ENCODE assay signal across 11 cellular contexts in genomic region chr5:139343476-139343875, GRCh38. TPM values are rescaled to one million over a fixed set of nuclear protein-coding genes. Genes with fewer than 3 reads are reported as not detected.
DNase-seq lines count a peak whose midpoint lies in the region; ATAC-seq and TF ChIP-seq lines count a peak whose summit lies in the region.
"Had no signal": no experiment of that assay in that cellular context is flagged by ENCODE, and none has a peak within 500 bp of the region (broad histone marks: within the 10 kb centered on the region; RNA-seq: fewer than 3 reads in every experiment).

No MANE protein-coding gene starts in this region.

- ATAC-seq in activated CD8-positive, alpha-beta T cell treated with anti-CD3 and anti-CD28 coated beads for 36 hours, result no peak
- no peak for ATAC-seq in omental fat pad (ENCODE audit: low FRiP score)

- POLR2A ChIA-PET in activated CD8-positive, alpha-beta T cell treated with anti-CD3 and anti-CD28 coated beads for 36 hours (lab: Charles Lee), result interaction anchor here (0.6 to 1.1 kb wide), 2 partner anchors 40 to 50 kb away, joined by 3 to 4 read pairs; partner anchors contain the start of gene MATR3

- H3K27me3 ChIP-seq in iPS-15b (ENCODE audit: control insufficient read depth, insufficient read depth, low read length), result no peaks in the 10 kb centered on the region
- no peaks in the 10 kb centered on the region for H3K27me3 ChIP-seq in stomach

- H3K27ac ChIP-seq in stomach, result no peak overlapping the region

- peaks cover 5% of the 10 kb centered on the region for H3K36me3 ChIP-seq in iPS-15b (ENCODE audit: control insufficient read depth, insufficient read depth, low read length)
- H3K36me3 ChIP-seq in stomach, result peaks cover 0 to 15% (median 5%) of the 10 kb centered on the region in 4 donors

- no peak for DNase-seq in activated T-cell treated with anti-CD3 and anti-CD28 coated beads, Interleukin-2, amount 50 U/mL, for 24 hours
- no peak for DNase-seq in activated T-cell treated with anti-CD3 and anti-CD28 coated beads for 4 hours
- no peak for DNase-seq in activated CD8-positive, alpha-beta T cell treated with anti-CD3 and anti-CD28 coated beads for 36 hours
- no peak for DNase-seq in stomach
- DNase-seq in GM19240 (ENCODE audit: insufficient read length, low spot score), result no peak
- no peak for DNase-seq in RPMI8226
- no peak for DNase-seq in omental fat pad (ENCODE audit: low spot score)
- DNase-seq: small intestine had no signal

- H3K4me1 ChIP-seq in iPS-15b (ENCODE audit: control insufficient read depth, insufficient read depth, low read length), result peaks cover 7% of the 10 kb centered on the region
- H3K4me1 ChIP-seq in stomach, result peaks cover 31 to 70% (median 55%) of the 10 kb centered on the region in 4 donors

- H3K9me3 ChIP-seq in iPS-15b (ENCODE audit: control insufficient read depth, insufficient read depth, low read length), result no peaks in the 10 kb centered on the region
- H3K9me3 ChIP-seq in stomach, result no peaks in the 10 kb centered on the region

- peaks cover 59% of the 10 kb centered on the region for H3K4me1 Mint-ChIP-seq in activated T-cell treated with anti-CD3 and anti-CD28 coated beads, Interleukin-2, amount 50 U/mL, for 24 hours (ENCODE audit: low read depth)
- peaks cover 45% of the 10 kb centered on the region for H3K4me1 Mint-ChIP-seq in activated CD8-positive, alpha-beta T cell treated with anti-CD3 and anti-CD28 coated beads for 36 hours (ENCODE audit: low read depth)

- no peaks in the 10 kb centered on the region for H3K27me3 Mint-ChIP-seq in activated T-cell treated with anti-CD3 and anti-CD28 coated beads, Interleukin-2, amount 50 U/mL, for 24 hours
- no peaks in the 10 kb centered on the region for H3K27me3 Mint-ChIP-seq in activated CD8-positive, alpha-beta T cell treated with anti-CD3 and anti-CD28 coated beads for 36 hours

- no peaks in the 10 kb centered on the region for H3K9me3 Mint-ChIP-seq in activated T-cell treated with anti-CD3 and anti-CD28 coated beads, Interleukin-2, amount 50 U/mL, for 24 hours
- no peaks in the 10 kb centered on the region for H3K9me3 Mint-ChIP-seq in activated CD8-positive, alpha-beta T cell treated with anti-CD3 and anti-CD28 coated beads for 36 hours

- peak overlapping the region; percentile 95 for H3K9ac ChIP-seq in iPS-15b (ENCODE audit: low read depth, low read length)

- H3K27ac Mint-ChIP-seq in activated T-cell treated with anti-CD3 and anti-CD28 coated beads, Interleukin-2, amount 50 U/mL, for 24 hours, result peak overlapping the region; percentile 99
- peak overlapping the region; percentile 95 for H3K27ac Mint-ChIP-seq in activated CD8-positive, alpha-beta T cell treated with anti-CD3 and anti-CD28 coated beads for 36 hours

- no peak for TF ChIP-seq CTCF in activated CD8-positive, alpha-beta T cell treated with anti-CD3 and anti-CD28 coated beads for 36 hours (IDR thresholded peaks at IDR 0.05)
- TF ChIP-seq CTCF in stomach (IDR thresholded peaks at IDR 0.05) (no peak), omental fat pad (IDR thresholded peaks at IDR 0.05) (no peak)

- CTCF ChIA-PET in activated CD8-positive, alpha-beta T cell treated with anti-CD3 and anti-CD28 coated beads for 36 hours (lab: Charles Lee), result no interaction called here

- H3K4me3 Mint-ChIP-seq in activated T-cell treated with anti-CD3 and anti-CD28 coated beads, Interleukin-2, amount 50 U/mL, for 24 hours, result peak overlapping the region; percentile 96
- H3K4me3 Mint-ChIP-seq in activated CD8-positive, alpha-beta T cell treated with anti-CD3 and anti-CD28 coated beads for 36 hours, result peak overlapping the region; percentile 89

- 71 to 81% (median 72%) methylated on average over 9 of the region's 9 CpGs for WGBS in stomach, 5 donors

- H3K4me3 ChIP-seq in iPS-15b (ENCODE audit: low read depth, low read length), result peak overlapping the region; percentile 95
- peak overlapping the region in 3 of 4 donors; percentile 75 to 89 (median 85) for H3K4me3 ChIP-seq in stomach

- TF ChIP-seq EP300 in stomach (IDR thresholded peaks at IDR 0.05), result no peak

- peaks cover 46% of the 10 kb centered on the region for H3K36me3 Mint-ChIP-seq in activated T-cell treated with anti-CD3 and anti-CD28 coated beads, Interleukin-2, amount 50 U/mL, for 24 hours (ENCODE audit: low read depth)
- H3K36me3 Mint-ChIP-seq in activated CD8-positive, alpha-beta T cell treated with anti-CD3 and anti-CD28 coated beads for 36 hours (ENCODE audit: low read depth), result peaks cover 26% of the 10 kb centered on the region

- TF ChIP-seq POLR2A in stomach (IDR thresholded peaks at IDR 0.05), result no peak

- intact Hi-C loops in activated CD8-positive, alpha-beta T cell treated with anti-CD3 and anti-CD28 coated beads for 36 hours (cut with micrococcal nuclease), result loop anchor here (5.0 kb wide), 1 partner anchor 49 kb away; no protein-coding TSS in a partner anchor
- intact Hi-C loops in stomach (cut with DNase I; ENCODE audit: low total_unique reads), result loop anchor here (10.0 kb wide), 1 partner anchor 49 kb away; the partner anchor contains the start of gene MATR3

RNA-seq across cellular contexts. Expression of gene PAIP2, which starts 1.8 kb away (rescaled TPM):
- total RNA-seq in activated CD8-positive, alpha-beta T cell treated with anti-CD3 and anti-CD28 coated beads for 36 hours, result 100 to 1,000 TPM; 110 to 113 TPM
- 10 to 100 TPM; 12.7 to 92.7 (median 51.3) TPM for total RNA-seq in stomach
- polyA plus RNA-seq in stomach, result 100 to 1,000 TPM in 1 of 3 donors, 10 to 100 TPM in 2; 57.5 to 104 (median 86.5) TPM
- 100 to 1,000 TPM in 2 of 4 donors, 10 to 100 TPM in 2; 73.1 to 113 (median 103) TPM for total RNA-seq in omental fat pad

RNA-seq across cellular contexts. Expression of gene SLC23A1, which starts 39.6 kb away (rescaled TPM):
- total RNA-seq in activated CD8-positive, alpha-beta T cell treated with anti-CD3 and anti-CD28 coated beads for 36 hours, result under 1 TPM; 0.63 to 0.89 TPM
- total RNA-seq in stomach, result under 1 TPM in 1 of 5 donors, not detected in 4; 0.37 TPM
- not detected for polyA plus RNA-seq in stomach
- not detected for total RNA-seq in omental fat pad
- total RNA-seq: cerebellum, RPMI7951 had no signal

RNA-seq across cellular contexts. Expression of gene MZB1, which starts 46.2 kb away (rescaled TPM):
- total RNA-seq in activated CD8-positive, alpha-beta T cell treated with anti-CD3 and anti-CD28 coated beads for 36 hours, result 10 to 100 TPM; 14.4 to 14.5 TPM
- total RNA-seq in stomach (10 to 100 TPM in 1 of 5 donors, 1 to 10 TPM in 3, not detected in 1; 1.1 to 15.8 (median 1.5) TPM), omental fat pad (1 to 10 TPM; 1.1 to 7.0 (median 2.9) TPM)
- 10 to 100 TPM in 2 of 3 donors, 1 to 10 TPM in 1; 7.6 to 14.1 (median 11.1) TPM for polyA plus RNA-seq in stomach
- total RNA-seq: RPMI7951 had no signal

RNA-seq across cellular contexts. Expression of gene MATR3, which starts 49.9 kb away (rescaled TPM):
- 100 to 1,000 TPM; 181 to 209 TPM for total RNA-seq in activated CD8-positive, alpha-beta T cell treated with anti-CD3 and anti-CD28 coated beads for 36 hours
- 100 to 1,000 TPM in 4 of 5 donors, 10 to 100 TPM in 1; 73.6 to 352 (median 176) TPM for total RNA-seq in stomach
- 10 to 100 TPM; 68.2 to 86.0 (median 73.9) TPM for polyA plus RNA-seq in stomach
- total RNA-seq in omental fat pad, result 100 to 1,000 TPM; 155 to 222 (median 211) TPM

RNA-seq across cellular contexts. Expression of gene PROB1, which starts 51.4 kb away (rescaled TPM):
- 1 to 10 TPM; 3.9 to 4.1 TPM for total RNA-seq in activated CD8-positive, alpha-beta T cell treated with anti-CD3 and anti-CD28 coated beads for 36 hours
- total RNA-seq in stomach, result under 1 TPM in 2 of 5 donors, not detected in 3; 0.73 to 0.89 TPM
- polyA plus RNA-seq in stomach, result under 1 TPM; 0.55 to 0.76 (median 0.56) TPM
- total RNA-seq in omental fat pad, result 1 to 10 TPM in 2 of 4 donors, under 1 TPM in 2; 0.46 to 2.0 (median 1.2) TPM
